ENCODE assay signal across 35 cellular contexts in genomic region chr1:230787471-230787870, GRCh38. TPM values are rescaled to one million over a fixed set of nuclear protein-coding genes. Genes with fewer than 3 reads are reported as not detected.
"Had no signal": no experiment of that assay in that cellular context is flagged by ENCODE, and none has a peak within 500 bp of the region (broad histone marks: within the 10 kb centered on the region; RNA-seq: fewer than 3 reads in every experiment).

No MANE protein-coding gene starts in this region.

- H3K36me3 Mint-ChIP-seq: naive B cell; naive thymus-derived CD8-positive, alpha-beta T cell; natural killer cell treated with Interleukin-12 subunit alpha and Interleukin-12 subunit beta and Interleukin-15 and Interleukin-18, amount 100 ng/mL, for 72 hours; stimulated activated memory B cell treated with anti-CD40 and anti-IgM and Interleukin-4, amounts not matched to agents 10 μg/mL and 1 μg/mL and 100 μg/mL, for 72 hours had no signal

- H3K27me3 ChIP-seq: ovary, suprapubic skin, testis, tibial artery, transverse colon, upper lobe of left lung, vagina had no signal

- H3K4me1 ChIP-seq: parathyroid adenoma, psoas muscle, spleen, suprapubic skin, testis, tibial artery, transverse colon, upper lobe of left lung, vagina had no signal

- H3K9me3 Mint-ChIP-seq: natural killer cell treated with Interleukin-12 subunit alpha and Interleukin-12 subunit beta and Interleukin-15 and Interleukin-18, amount 100 ng/mL, for 72 hours; nephron progenitor cell; stimulated activated memory B cell treated with anti-CD40 and anti-IgM and Interleukin-4, amounts not matched to agents 10 μg/mL and 1 μg/mL and 100 μg/mL, for 72 hours; stimulated activated naive CD8-positive, alpha-beta T cell treated with anti-CD3 and anti-CD28 coated beads, Interleukin-15, amount 100 ng/mL, for 72 hours had no signal

- FAIRE-seq: urothelium cell line had no signal

- H3K4me1 Mint-ChIP-seq: naive B cell; nephron progenitor cell; stimulated activated memory B cell treated with anti-CD40 and anti-IgM and Interleukin-4, amounts not matched to agents 10 μg/mL and 1 μg/mL and 100 μg/mL, for 72 hours; stimulated activated naive CD8-positive, alpha-beta T cell treated with anti-CD3 and anti-CD28 coated beads, Interleukin-15, amount 100 ng/mL, for 72 hours had no signal

- H3K27me3 Mint-ChIP-seq: progenitor cell of endocrine pancreas had no signal

- H2AFZ ChIP-seq: neural progenitor cell, parathyroid adenoma had no signal

- H3K79me2 ChIP-seq: parathyroid adenoma had no signal

- ATAC-seq: naive thymus-derived CD8-positive, alpha-beta T cell; natural killer cell treated with Interleukin-12 subunit alpha and Interleukin-12 subunit beta and Interleukin-15 and Interleukin-18, amount 100 ng/mL, for 72 hours; psoas muscle; right cardiac atrium; sciatic nerve; stimulated activated memory B cell treated with anti-CD40 and anti-IgM and Interleukin-4, amounts not matched to agents 10 μg/mL and 1 μg/mL and 100 μg/mL, for 72 hours; stimulated activated naive CD8-positive, alpha-beta T cell treated with anti-CD3 and anti-CD28 coated beads, Interleukin-15, amount 100 ng/mL, for 72 hours; stimulated activated naive CD8-positive, alpha-beta T cell treated with anti-CD3 and anti-CD28 coated beads, Interleukin-15, Interleukin-2, amounts not matched to agents 100 U/mL and 50 U/mL, for 24 hours had no signal

- H3K4me2 ChIP-seq: neural progenitor cell, smooth muscle cell had no signal

- H3K4me3 Mint-ChIP-seq: naive B cell; naive thymus-derived CD8-positive, alpha-beta T cell; natural killer cell treated with Interleukin-12 subunit alpha and Interleukin-12 subunit beta and Interleukin-15 and Interleukin-18, amount 100 ng/mL, for 72 hours; nephron progenitor cell; neural progenitor cell; stimulated activated memory B cell treated with anti-CD40 and anti-IgM and Interleukin-4, amounts not matched to agents 10 μg/mL and 1 μg/mL and 100 μg/mL, for 72 hours; stimulated activated naive CD8-positive, alpha-beta T cell treated with anti-CD3 and anti-CD28 coated beads, Interleukin-15, amount 100 ng/mL, for 72 hours had no signal

- H3K27ac ChIP-seq: neural progenitor cell, neutrophil, ovary, parathyroid adenoma, psoas muscle, skin epidermis, spleen, suprapubic skin, testis, tibial artery, transverse colon, upper lobe of left lung, vagina had no signal

- H3K27ac Mint-ChIP-seq: naive B cell; natural killer cell treated with Interleukin-12 subunit alpha and Interleukin-12 subunit beta and Interleukin-15 and Interleukin-18, amount 100 ng/mL, for 72 hours; nephron progenitor cell; stimulated activated memory B cell treated with anti-CD40 and anti-IgM and Interleukin-4, amounts not matched to agents 10 μg/mL and 1 μg/mL and 100 μg/mL, for 72 hours had no signal

- H3K4me3 ChIP-seq: neural progenitor cell, ovary, psoas muscle, skin epidermis, smooth muscle cell, spleen, suprapubic skin, testis, tibial artery, transverse colon, upper lobe of left lung, vagina had no signal

- DNase-seq: naive B cell; naive thymus-derived CD8-positive, alpha-beta T cell; nephron progenitor cell; nucleus accumbens; ovary; posterior cingulate gyrus; psoas muscle; right cardiac atrium; spleen; stimulated activated CD4-positive, alpha-beta T cell treated with anti-CD3 and anti-CD28 coated beads, Interleukin-12 subunit alpha, Interleukin-12 subunit beta, amount 100 ng/mL, for 4 hours; stimulated activated CD4-positive, alpha-beta T cell treated with anti-CD3 and anti-CD28 coated beads, Interleukin-1b, Interleukin-23, amount 100 ng/mL, for 48 hours; stimulated activated CD4-positive, alpha-beta T cell treated with anti-CD3 and anti-CD28 coated beads, Interleukin-4, amount 100 ng/mL, for 1 hour; stimulated activated CD4-positive, alpha-beta T cell treated with anti-CD3 and anti-CD28 coated beads, Interleukin-4, amount 100 ng/mL, for 4 hours; stimulated activated CD8-positive, alpha-beta memory T cell treated with anti-CD3 and anti-CD28 coated beads, Interleukin-4, amount 100 ng/mL, for 48 hours; stimulated activated naive CD4-positive, alpha-beta T cell; stimulated activated naive CD8-positive, alpha-beta T cell treated with anti-CD3 and anti-CD28 coated beads, Interleukin-15, amount 100 ng/mL, for 72 hours; stimulated activated naive CD8-positive, alpha-beta T cell treated with anti-CD3 and anti-CD28 coated beads, Interleukin-15, Interleukin-2, amounts not matched to agents 100 U/mL and 50 U/mL, for 24 hours; substantia nigra; testis; tibial artery; transverse colon; upper lobe of left lung had no signal

- H3K9me3 ChIP-seq: neutrophil, ovary, psoas muscle, spleen, suprapubic skin, testis, tibial artery, transverse colon, upper lobe of left lung, vagina had no signal

- H3K9ac ChIP-seq: neural progenitor cell, parathyroid adenoma had no signal

- H3K36me3 ChIP-seq: neural progenitor cell, neutrophil, ovary, spleen, suprapubic skin, tibial artery, transverse colon, upper lobe of left lung, vagina had no signal

RNA-seq across cellular contexts. Expression of gene CAPN9, which starts 40.3 kb away (rescaled TPM):
- total RNA-seq: naive thymus-derived CD8-positive, alpha-beta T cell; natural killer cell treated with Interleukin-12 subunit alpha and Interleukin-12 subunit beta and Interleukin-15 and Interleukin-18, amount 100 ng/mL, for 72 hours; omental fat pad; psoas muscle; smooth muscle cell; spleen; vagina had no signal
- polyA plus RNA-seq: naive thymus-derived CD8-positive, alpha-beta T cell; smooth muscle cell had no signal
